In the genomic region with DNA sequence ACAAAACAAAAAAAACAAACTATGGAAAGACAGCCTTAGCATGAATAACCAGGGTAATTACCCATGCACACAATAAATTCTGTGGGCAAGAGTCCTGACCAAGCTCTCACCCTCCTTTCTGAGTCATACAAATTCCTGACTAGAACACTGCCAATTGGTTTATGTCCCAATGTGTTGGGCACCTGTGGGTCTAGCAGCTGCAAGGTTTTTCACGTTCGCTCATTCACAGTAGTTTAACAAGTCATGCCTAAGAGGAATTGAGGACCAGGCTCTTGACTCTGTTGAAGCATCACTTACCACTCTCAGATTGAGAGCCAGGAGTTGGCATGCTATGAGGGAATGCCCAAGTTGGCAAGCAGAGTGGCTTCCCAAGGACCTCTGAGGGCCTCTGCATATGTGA, we compare ENCODE assay signal across 15 cellular contexts.
DNase-seq lines count a peak whose midpoint lies in the region; ATAC-seq, FAIRE-seq and TF ChIP-seq lines count a peak whose summit lies in the region.
"Had no signal": no experiment of that assay in that cellular context is flagged by ENCODE, and none has a peak within 500 bp of the region (broad histone marks: within the 10 kb centered on the region; RNA-seq: fewer than 3 reads in every experiment).

No MANE protein-coding gene starts in this region.

- intact Hi-C loops in upper lobe of right lung (cut with DNase I), result no loop called here

- TF ChIP-seq CTCF in fibroblast of lung (conservative IDR thresholded peaks at IDR 0.05 in 1 of 2, IDR thresholded peaks at IDR 0.05 in 1 of 2; ENCODE audit: low read depth in 1 of 2, low read length in 2 of 2), result no peak
- TF ChIP-seq CTCF in upper lobe of right lung (IDR thresholded peaks at IDR 0.05), result no peak

- H3K36me3 ChIP-seq in fibroblast of lung (ENCODE audit: control insufficient read depth, insufficient read depth, low read length) (no peaks in the 10 kb centered on the region), upper lobe of right lung (no peaks in the 10 kb centered on the region)
- H3K36me3 ChIP-seq: thoracic aorta had no signal

- no peak overlapping the region for H3K4me3 ChIP-seq in fibroblast of lung (replicated peaks in 1 of 4; ENCODE audit: control extremely low read depth in 1 of 4, insufficient read depth in 1 of 4, low read depth in 3 of 4, low read length in 4 of 4)
- no peak overlapping the region for H3K4me3 ChIP-seq in upper lobe of right lung
- H3K4me3 ChIP-seq: thoracic aorta had no signal

- no peaks in the 10 kb centered on the region for H4K20me1 ChIP-seq in fibroblast of lung (ENCODE audit: control insufficient read depth, extremely low read depth, insufficient read depth, low read length)

- H3K79me2 ChIP-seq in fibroblast of lung (ENCODE audit: control insufficient read depth, insufficient read depth, low read length), result no peaks in the 10 kb centered on the region

- peak; percentile 94 for FAIRE-seq in RCC 7860 (lab: Jason Lieb, UNC)
- FAIRE-seq: D721Med, endothelial cell of umbilical vein had no signal

- peaks cover 6% of the 10 kb centered on the region for H3K4me1 ChIP-seq in fibroblast of lung (ENCODE audit: control insufficient read depth, extremely low read depth, insufficient read depth, low read length)
- H3K4me1 ChIP-seq in upper lobe of right lung, result no peaks in the 10 kb centered on the region

- no peak overlapping the region for H2AFZ ChIP-seq in fibroblast of lung (ENCODE audit: low read length)

- DNase-seq in NCI-H345 (lab: John Stamatoyannopoulos, UW), result peak; percentile 35
- DNase-seq in NCI-H345 treated with DMSO at 0.1 percent for 48 hours (lab: John Stamatoyannopoulos, UW; ENCODE audit: unreplicated experiment), result no peak
- DNase-seq in RCC 7860 (ENCODE audit: low spot score), result peak; percentile 86
- DNase-seq in fibroblast of lung (ENCODE audit: low read depth in 2 of 2), result peak; percentile 26 to 78
- no peak for DNase-seq in upper lobe of right lung
- no peak for DNase-seq in NCI-H2227 treated with DMSO at 0.1 percent for 48 hours (lab: John Stamatoyannopoulos, UW)
- DNase-seq in SKM-1 (lab: John Stamatoyannopoulos, UW; ENCODE audit: unreplicated experiment), result no peak
- DNase-seq in NCI-H510A (lab: John Stamatoyannopoulos, UW), result no peak
- DNase-seq: activated CD4-positive, alpha-beta memory T cell treated with anti-CD3 and anti-CD28 coated beads, Interleukin-2, amount 10 ng/mL, durations not matched to agents 7 days and 5 days; central memory CD4-positive, alpha-beta T cell; mesendoderm; nucleus accumbens had no signal

- no peak overlapping the region for H3K9ac ChIP-seq in fibroblast of lung (ENCODE audit: insufficient read depth, low read length)

- ATAC-seq in upper lobe of right lung, result peak; percentile 85

- H3K27me3 ChIP-seq in fibroblast of lung (ENCODE audit: control insufficient read depth, insufficient read depth, low read length), result no peaks in the 10 kb centered on the region
- no peaks in the 10 kb centered on the region for H3K27me3 ChIP-seq in upper lobe of right lung

- H3K9me3 ChIP-seq in fibroblast of lung (ENCODE audit: control insufficient read depth, insufficient read depth, low read depth, low read length) (no peaks in the 10 kb centered on the region), upper lobe of right lung (no peaks in the 10 kb centered on the region)
- H3K9me3 ChIP-seq: thoracic aorta had no signal

- no peak overlapping the region for H3K27ac ChIP-seq in fibroblast of lung (ENCODE audit: insufficient read depth, low read length)
- H3K27ac ChIP-seq in upper lobe of right lung, result no peak overlapping the region
- H3K27ac ChIP-seq: thoracic aorta had no signal

- no peak overlapping the region for H3K4me2 ChIP-seq in fibroblast of lung (ENCODE audit: extremely low read depth, insufficient read depth, low read length)

Comparison
In these comparisons a context has a peak if more than half of its experiments do, and no peak if none do; other contexts are left out.
1. DNase-seq: peak in NCI-H345 (single experiment), RCC 7860 (single experiment) and fibroblast of lung (2 of 2); none in NCI-H345 treated with DMSO at 0.1 percent for 48 hours (single experiment), upper lobe of right lung (single experiment), NCI-H2227 treated with DMSO at 0.1 percent for 48 hours (single experiment), SKM-1 (single experiment) and NCI-H510A (single experiment).